ENCODE assay signal across 7 cellular contexts in the genomic region with DNA sequence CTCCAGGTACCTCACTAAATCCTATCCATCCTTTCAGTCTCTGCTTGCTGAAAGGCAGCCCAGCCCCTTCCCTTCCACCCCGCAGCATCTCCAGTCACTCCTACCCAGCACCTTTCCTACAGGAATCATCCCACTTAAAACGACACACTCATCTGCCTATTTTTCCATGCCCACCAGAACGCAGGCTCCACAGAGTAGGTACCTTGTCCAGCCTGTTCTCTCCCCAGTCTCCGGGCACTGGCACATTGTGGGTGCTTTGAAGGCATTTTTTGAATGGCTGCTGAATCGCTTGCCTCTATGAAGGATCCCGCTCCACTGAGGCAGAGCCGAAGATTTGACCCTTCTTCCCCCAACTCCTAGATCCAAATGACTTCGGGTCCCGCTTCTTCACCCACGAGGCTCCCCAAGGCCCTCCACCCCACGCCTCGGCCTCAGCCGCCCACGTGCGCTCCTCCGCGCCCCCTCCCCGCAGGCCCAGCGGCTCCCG. TPM values are rescaled to one million over a fixed set of nuclear protein-coding genes. Genes with fewer than 3 reads are reported as not detected.
A peak's percentile ranks its signal among the peaks of the same experiment; 100 is the strongest.
DNase-seq lines count a peak whose midpoint lies in the region; ATAC-seq and TF ChIP-seq lines count a peak whose summit lies in the region.
"Had no signal": no experiment of that assay in that cellular context is flagged by ENCODE, and none has a peak within 500 bp of the region (broad histone marks: within the 10 kb centered on the region; RNA-seq: fewer than 3 reads in every experiment).

No MANE protein-coding gene starts in this region.

- H3K27ac Mint-ChIP-seq in activated T-cell treated with anti-CD3 and anti-CD28 coated beads, Interleukin-2, amount 50 U/mL, for 24 hours = no peak overlapping the region
- peak overlapping the region; percentile 79 for H3K27ac Mint-ChIP-seq in stimulated activated naive B cell treated with anti-CD40 and anti-IgM and Interleukin-4, amounts not matched to agents 10 μg/mL and 1 μg/mL and 100 μg/mL, for 72 hours

- H3K36me3 Mint-ChIP-seq in activated T-cell treated with anti-CD3 and anti-CD28 coated beads, Interleukin-2, amount 50 U/mL, for 24 hours (ENCODE audit: low read depth) = no peaks in the 10 kb centered on the region
- H3K36me3 Mint-ChIP-seq in stimulated activated naive B cell treated with anti-CD40 and anti-IgM and Interleukin-4, amounts not matched to agents 10 μg/mL and 1 μg/mL and 100 μg/mL, for 72 hours = peaks cover 0 to 3% of the 10 kb centered on the region in 2 donors

- H3K9me3 ChIP-seq in tibial nerve = no peaks in the 10 kb centered on the region

- TF ChIP-seq CTCF in epithelial cell of esophagus (IDR thresholded peaks at IDR 0.05; ENCODE audit: insufficient read depth, low read depth, low read length, missing control alignments) (no peak), tibial nerve (IDR thresholded peaks at IDR 0.05) (no peak)

- peaks cover 0 to 16% (median 10%) of the 10 kb centered on the region in 4 donors for H3K4me1 ChIP-seq in tibial nerve

- peaks cover 85% of the 10 kb centered on the region for H3K27me3 Mint-ChIP-seq in activated T-cell treated with anti-CD3 and anti-CD28 coated beads, Interleukin-2, amount 50 U/mL, for 24 hours
- H3K27me3 Mint-ChIP-seq in stimulated activated naive B cell treated with anti-CD40 and anti-IgM and Interleukin-4, amounts not matched to agents 10 μg/mL and 1 μg/mL and 100 μg/mL, for 72 hours = peaks cover 58 to 80% of the 10 kb centered on the region in 2 donors

- no peak for DNase-seq in activated T-cell treated with anti-CD3 and anti-CD28 coated beads, Interleukin-2, amount 50 U/mL, for 24 hours
- no peak for DNase-seq in activated T-cell treated with anti-CD3 and anti-CD28 coated beads, Interleukin-2, amount 50 U/mL, for 1 hour
- no peak for DNase-seq in epithelial cell of esophagus (ENCODE audit: low read depth)
- DNase-seq in stimulated activated naive B cell treated with anti-CD40 and anti-IgM and Interleukin-4, amounts not matched to agents 10 μg/mL and 1 μg/mL and 100 μg/mL, for 72 hours = no peak
- no peak for DNase-seq in tibial nerve (ENCODE audit: low spot score in 2 of 2)

- TF ChIP-seq EP300 in tibial nerve (IDR thresholded peaks at IDR 0.05) = no peak

- H3K36me3 ChIP-seq in tibial nerve = no peaks in the 10 kb centered on the region

- H3K4me1 Mint-ChIP-seq in activated T-cell treated with anti-CD3 and anti-CD28 coated beads, Interleukin-2, amount 50 U/mL, for 24 hours (ENCODE audit: low read depth) = peaks cover 17% of the 10 kb centered on the region
- H3K4me1 Mint-ChIP-seq in stimulated activated naive B cell treated with anti-CD40 and anti-IgM and Interleukin-4, amounts not matched to agents 10 μg/mL and 1 μg/mL and 100 μg/mL, for 72 hours = peaks cover 4 to 20% of the 10 kb centered on the region in 2 donors

- WGBS in tibial nerve, 2 donors = 37 to 49% methylated on average over 19 to 20 of the region's 20 CpGs

- H3K4me3 ChIP-seq in epithelial cell of esophagus (ENCODE audit: low read length) (peak overlapping the region; percentile 34), tibial nerve (peak overlapping the region in 1 of 4 donors; percentile 22)

- peak overlapping the region; percentile 4 for H3K4me3 Mint-ChIP-seq in activated T-cell treated with anti-CD3 and anti-CD28 coated beads, Interleukin-2, amount 50 U/mL, for 24 hours
- H3K4me3 Mint-ChIP-seq in stimulated activated naive B cell treated with anti-CD40 and anti-IgM and Interleukin-4, amounts not matched to agents 10 μg/mL and 1 μg/mL and 100 μg/mL, for 72 hours = peak overlapping the region; percentile 60 to 75

- H3K9me3 Mint-ChIP-seq in activated T-cell treated with anti-CD3 and anti-CD28 coated beads, Interleukin-2, amount 50 U/mL, for 24 hours = no peaks in the 10 kb centered on the region
- H3K9me3 Mint-ChIP-seq in stimulated activated naive B cell treated with anti-CD40 and anti-IgM and Interleukin-4, amounts not matched to agents 10 μg/mL and 1 μg/mL and 100 μg/mL, for 72 hours = no peaks in the 10 kb centered on the region

- no peak for ATAC-seq in stimulated activated naive B cell treated with anti-CD40 and anti-IgM and Interleukin-4, amounts not matched to agents 10 μg/mL and 1 μg/mL and 100 μg/mL, for 72 hours (replicated peaks)
- ATAC-seq in GM21619 (IDR thresholded peaks at IDR 0.05; ENCODE audit: unreplicated experiment) = no peak

- TF ChIP-seq POLR2A in tibial nerve (IDR thresholded peaks at IDR 0.05) = no peak

- no peak overlapping the region for H3K27ac ChIP-seq in tibial nerve

- peaks cover 0 to 87% of the 10 kb centered on the region in 2 donors for H3K27me3 ChIP-seq in tibial nerve

RNA-seq across cellular contexts. Expression of gene LHX6, which starts 15.6 kb away (rescaled TPM):
- total RNA-seq in tibial nerve = 10 to 100 TPM in 1 of 4 donors, 1 to 10 TPM in 3; 2.5 to 15.0 (median 6.5) TPM

RNA-seq across cellular contexts. Expression of gene RBM18, which starts 51.5 kb away (rescaled TPM):
- 1 to 10 TPM; 5.7 to 8.0 (median 7.0) TPM for total RNA-seq in tibial nerve

RNA-seq across cellular contexts. Expression of gene MRRF, which starts 51.5 kb away (rescaled TPM):
- 10 to 100 TPM; 22.7 to 39.4 (median 38.2) TPM for total RNA-seq in tibial nerve

RNA-seq across cellular contexts. Expression of gene MORN5, which starts 53.4 kb away (rescaled TPM):
- total RNA-seq in tibial nerve = 1 to 10 TPM in 1 of 4 donors, not detected in 3; 1.8 TPM
- total RNA-seq: right cardiac atrium had no signal

RNA-seq across cellular contexts. Expression of gene NDUFA8, which starts 53.6 kb away (rescaled TPM):
- 10 to 100 TPM; 18.0 to 26.0 (median 22.5) TPM for total RNA-seq in tibial nerve
